In the genomic region with DNA sequence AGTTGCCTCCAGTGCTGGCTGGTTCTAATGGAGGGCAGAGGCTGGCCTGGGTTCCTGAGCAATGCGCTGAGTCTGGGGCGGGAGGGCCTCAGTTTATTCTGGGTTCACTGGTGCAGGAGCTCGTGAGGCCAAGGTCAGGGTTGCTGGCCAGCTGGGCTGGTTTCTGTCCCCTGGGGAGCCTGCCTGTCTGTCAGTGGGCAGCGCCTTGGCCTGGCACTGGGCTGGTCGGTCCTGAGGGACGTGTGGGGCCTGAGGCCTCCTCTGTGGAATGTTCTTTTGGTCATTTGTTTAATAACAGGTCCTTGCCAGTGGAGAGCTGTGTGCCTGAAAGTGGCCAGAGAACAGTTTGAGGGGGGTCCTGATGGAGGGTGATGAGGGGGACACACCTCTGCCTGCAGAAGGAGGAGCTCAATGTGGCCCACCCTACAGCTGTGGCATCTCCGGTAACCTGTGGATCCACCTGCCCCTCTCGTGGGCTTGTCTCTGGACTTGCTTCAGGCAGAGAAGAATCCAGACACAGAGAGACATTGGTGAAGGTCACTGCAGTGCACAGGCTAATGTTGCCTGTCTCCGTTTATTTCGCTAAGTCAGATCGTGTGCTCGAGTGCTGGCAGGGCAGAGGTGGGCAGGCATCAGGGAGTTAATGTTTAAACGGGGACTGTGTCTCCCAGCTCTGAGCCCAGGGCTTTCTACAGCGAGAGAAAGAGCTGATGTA, we compare ENCODE assay signal across 9 cellular contexts. TPM values are rescaled to one million over a fixed set of nuclear protein-coding genes. Genes with fewer than 3 reads are reported as not detected.
DNase-seq lines count a peak whose midpoint lies in the region; ATAC-seq and TF ChIP-seq lines count a peak whose summit lies in the region.
"Had no signal": no experiment of that assay in that cellular context is flagged by ENCODE, and none has a peak within 500 bp of the region (broad histone marks: within the 10 kb centered on the region; RNA-seq: fewer than 3 reads in every experiment).

No MANE protein-coding gene starts in this region.

- TF ChIP-seq CTCF in thoracic aorta (IDR thresholded peaks at IDR 0.05): no peak
- TF ChIP-seq CTCF in BE2C (IDR thresholded peaks at IDR 0.05; ENCODE audit: low read depth, low read length): no peak

- no peaks in the 10 kb centered on the region for H3K36me3 ChIP-seq in endocrine pancreas (ENCODE audit: control insufficient read depth, insufficient read depth, low read length)
- peaks cover 15 to 20% of the 10 kb centered on the region in 2 donors for H3K36me3 ChIP-seq in mucosa of rectum (ENCODE audit: control insufficient read depth in 2 of 2, insufficient read depth in 2 of 2, low read length in 2 of 2)
- no peaks in the 10 kb centered on the region for H3K36me3 ChIP-seq in thoracic aorta
- peaks cover 19% of the 10 kb centered on the region for H3K36me3 ChIP-seq in BE2C

- no peak overlapping the region for H3K4me3 ChIP-seq in endocrine pancreas (ENCODE audit: control insufficient read depth, insufficient read depth, low read length)
- H3K4me3 ChIP-seq in mucosa of rectum (ENCODE audit: low read length in 2 of 2): no peak overlapping the region
- H3K4me3 ChIP-seq in thoracic aorta: peak overlapping the region; percentile 22
- no peak overlapping the region for H3K4me3 ChIP-seq in BE2C (ENCODE audit: low read depth, low read length)

- H3K9me3 ChIP-seq in endocrine pancreas (ENCODE audit: control insufficient read depth, low read length) (no peaks in the 10 kb centered on the region), mucosa of rectum (ENCODE audit: control insufficient read depth in 2 of 2, low read length in 2 of 2) (peaks cover 0 to 5% of the 10 kb centered on the region in 2 donors), thoracic aorta (no peaks in the 10 kb centered on the region), BE2C (no peaks in the 10 kb centered on the region; the same call in 1 of the 2 replicates)

- H3K36me3 Mint-ChIP-seq in activated CD4-positive, alpha-beta memory T cell treated with anti-CD3 and anti-CD28 coated beads, Interleukin-2, amount 10 ng/mL, durations not matched to agents 7 days and 5 days (ENCODE audit: low read depth): peaks cover 8% of the 10 kb centered on the region

- H3K27ac Mint-ChIP-seq in activated CD4-positive, alpha-beta memory T cell treated with anti-CD3 and anti-CD28 coated beads, Interleukin-2, amount 10 ng/mL, durations not matched to agents 7 days and 5 days: no peak overlapping the region

- H3K4me1 Mint-ChIP-seq in activated CD4-positive, alpha-beta memory T cell treated with anti-CD3 and anti-CD28 coated beads, Interleukin-2, amount 10 ng/mL, durations not matched to agents 7 days and 5 days: no peaks in the 10 kb centered on the region

- H3K9ac ChIP-seq in endocrine pancreas (ENCODE audit: control insufficient read depth, insufficient read depth, low read length) (peak overlapping the region; percentile 35), mucosa of rectum (ENCODE audit: low read depth in 1 of 2, low read length in 2 of 2) (no peak overlapping the region)

- CTCF ChIA-PET in activated CD4-positive, alpha-beta memory T cell treated with anti-CD3 and anti-CD28 coated beads, Interleukin-2, amount 10 ng/mL, durations not matched to agents 7 days and 5 days (lab: Charles Lee): interaction anchor here (0.5 kb wide), 1 partner anchor 1518 kb away, joined by 4 read pairs; no protein-coding TSS in a partner anchor

- ATAC-seq in thoracic aorta (ENCODE audit: insufficient number of reproducible peaks, low FRiP score, low read depth): peak; percentile 17

- DNase-seq in DMS153 (lab: John Stamatoyannopoulos, UW) (peak; percentile 31), DMS153 treated with DMSO at 0.1 percent for 48 hours (lab: John Stamatoyannopoulos, UW; ENCODE audit: unreplicated experiment) (no peak), thoracic aorta (ENCODE audit: low spot score) (no peak), BE2C (no peak), NOMO-1 treated with DMSO at 0.1 percent for 48 hours (lab: John Stamatoyannopoulos, UW; ENCODE audit: unreplicated experiment) (no peak)
- no peak for DNase-seq in activated CD4-positive, alpha-beta memory T cell treated with anti-CD3 and anti-CD28 coated beads, Interleukin-2, amount 10 ng/mL, durations not matched to agents 7 days and 5 days

- H3K9me3 Mint-ChIP-seq in activated CD4-positive, alpha-beta memory T cell treated with anti-CD3 and anti-CD28 coated beads, Interleukin-2, amount 10 ng/mL, durations not matched to agents 7 days and 5 days: peaks cover 7% of the 10 kb centered on the region

- no peak overlapping the region for H3K4me3 Mint-ChIP-seq in activated CD4-positive, alpha-beta memory T cell treated with anti-CD3 and anti-CD28 coated beads, Interleukin-2, amount 10 ng/mL, durations not matched to agents 7 days and 5 days

- H3K4me1 ChIP-seq in endocrine pancreas (ENCODE audit: control insufficient read depth, insufficient read depth, low read length): no peaks in the 10 kb centered on the region
- peaks cover 7 to 8% of the 10 kb centered on the region in 2 donors for H3K4me1 ChIP-seq in mucosa of rectum (ENCODE audit: control insufficient read depth in 2 of 2, insufficient read depth in 2 of 2, low read length in 2 of 2)
- H3K4me1 ChIP-seq in thoracic aorta (ENCODE audit: control insufficient read depth in 1 of 2, low read depth in 2 of 2): peaks cover 28 to 35% of the 10 kb centered on the region in 2 donors
- H3K4me1 ChIP-seq in BE2C: peaks cover 24% of the 10 kb centered on the region

- no peaks in the 10 kb centered on the region for H3K27me3 Mint-ChIP-seq in activated CD4-positive, alpha-beta memory T cell treated with anti-CD3 and anti-CD28 coated beads, Interleukin-2, amount 10 ng/mL, durations not matched to agents 7 days and 5 days

- peak overlapping the region; percentile 29 to 34 for H3K27ac ChIP-seq in mucosa of rectum (ENCODE audit: low read depth in 2 of 2, low read length in 2 of 2)
- H3K27ac ChIP-seq in thoracic aorta: peak overlapping the region; percentile 87 to 91
- H3K27ac ChIP-seq: 22Rv1 had no signal

- H3K27me3 ChIP-seq in endocrine pancreas (ENCODE audit: control insufficient read depth, insufficient read depth, low read length) (no peaks in the 10 kb centered on the region), mucosa of rectum (ENCODE audit: control insufficient read depth in 2 of 2, insufficient read depth in 2 of 2, low read length in 2 of 2) (no peaks in the 10 kb centered on the region), thoracic aorta (replicated peaks; ENCODE audit: insufficient read depth) (no peaks in the 10 kb centered on the region), BE2C (no peaks in the 10 kb centered on the region)

- POLR2A ChIA-PET in activated CD4-positive, alpha-beta memory T cell treated with anti-CD3 and anti-CD28 coated beads, Interleukin-2, amount 10 ng/mL, durations not matched to agents 7 days and 5 days (lab: Charles Lee): no interaction called here

RNA-seq across cellular contexts. Expression of a gene that starts 34.6 kb away (rescaled TPM):
- total RNA-seq in thoracic aorta: 10 to 100 TPM; 15.2 to 25.6 TPM
- 49.4 TPM for polyA plus RNA-seq in BE2C (2012; ENCODE audit: insufficient read depth, insufficient read length, low read depth)
- 10 to 100 TPM; 18.1 to 18.5 TPM for total RNA-seq in activated CD4-positive, alpha-beta memory T cell treated with anti-CD3 and anti-CD28 coated beads, Interleukin-2, amount 10 ng/mL, durations not matched to agents 7 days and 5 days
